Comparison of ENCODE assay signal across 8 cellular contexts in genomic region chrX:139932901-139933796, GRCh38. TPM values are rescaled to one million over a fixed set of nuclear protein-coding genes. Genes with fewer than 3 reads are reported as not detected.
DNase-seq lines count a peak whose midpoint lies in the region; ATAC-seq, FAIRE-seq and TF ChIP-seq lines count a peak whose summit lies in the region.

TSS of gene ATP11C (minus strand) at chrX:139933053. CDS start at chrX:139932042, 1,011 bp downstream.

- no peak for FAIRE-seq in H54 (lab: Jason Lieb, UNC)

- peak within 1 kb of the TSS; percentile 49 for H3K9ac ChIP-seq in rectal smooth muscle tissue (ENCODE audit: low read length)

- H3K9me3 ChIP-seq in right cardiac atrium (ENCODE audit: control insufficient read depth, low read length): no peaks in the 10 kb centered on the region
- no peaks in the 10 kb centered on the region for H3K9me3 ChIP-seq in vagina

- H3K36me3 ChIP-seq in rectal smooth muscle tissue (ENCODE audit: control insufficient read depth, insufficient read depth, low read length): no peaks in the 10 kb centered on the region
- no peaks in the 10 kb centered on the region for H3K36me3 ChIP-seq in vagina

- DNase-seq in GM04503 (ENCODE audit: low read depth) (peak; percentile 37), H54 (ENCODE audit: insufficient read length, low spot score) (peak; percentile 49), M059J (ENCODE audit: low read depth) (peak; percentile 92), T-helper 1 cell (peak; percentile 62 to 80 (median 74)), amygdala (lab: John Stamatoyannopoulos, UW) (peak; percentile 4 to 83 (median 62)), right cardiac atrium (peak; percentile 85 to 94 (median 92)), vagina (ENCODE audit: extremely low spot score in 2 of 2) (peak in 1 of 2 donors; percentile 92)

- ATAC-seq in right cardiac atrium: peak; percentile 98

- H3K4me1 ChIP-seq in right cardiac atrium (ENCODE audit: control insufficient read depth, insufficient read depth, low read length) (peaks cover 1% of the 10 kb centered on the region), rectal smooth muscle tissue (ENCODE audit: control insufficient read depth, insufficient read depth, low read length) (no peaks in the 10 kb centered on the region), vagina (peaks cover 4% of the 10 kb centered on the region)

- H3K27ac ChIP-seq in right cardiac atrium (ENCODE audit: low read length): peak within 1 kb of the TSS; percentile 93
- H3K27ac ChIP-seq in rectal smooth muscle tissue (ENCODE audit: low read depth, low read length): peak within 1 kb of the TSS; percentile 94
- H3K27ac ChIP-seq in vagina: peak within 1 kb of the TSS; percentile 94

- no peaks in the 10 kb centered on the region for H3K27me3 ChIP-seq in right cardiac atrium (ENCODE audit: control insufficient read depth, insufficient read depth)
- H3K27me3 ChIP-seq in rectal smooth muscle tissue (ENCODE audit: control insufficient read depth, insufficient read depth, low read length): no peaks in the 10 kb centered on the region
- no peaks in the 10 kb centered on the region for H3K27me3 ChIP-seq in vagina

- peak; percentile 78 for TF ChIP-seq POLR2A in H54 (IDR thresholded peaks at IDR 0.05; ENCODE audit: low read depth, low read length)
- TF ChIP-seq POLR2A in vagina (IDR thresholded peaks at IDR 0.05): peak in 1 of 2 donors; percentile 54

- H3K4me3 ChIP-seq in right cardiac atrium (ENCODE audit: low read length) (peak within 1 kb of the TSS; percentile 89), rectal smooth muscle tissue (ENCODE audit: low read length) (peak within 1 kb of the TSS; percentile 75), vagina (peak within 1 kb of the TSS; percentile 69 to 77)

- TF ChIP-seq CTCF in vagina (IDR thresholded peaks at IDR 0.05): no peak

- WGBS in right cardiac atrium: 2% methylated on average over 52 of the region's 52 CpGs

- intact Hi-C loops in right cardiac atrium (cut with DNase I): no loop called here
- intact Hi-C loops in vagina (cut with DNase I): loop anchor here (5.0 kb wide), 1 partner anchor 1526 kb away; no protein-coding TSS in a partner anchor

RNA-seq across cellular contexts. Expression of gene ATP11C, which starts in this region (rescaled TPM):
- total RNA-seq in M059J (2014; rRNA removed; shearing (Covaris generic)): 41.0 and 46.3 TPM in 2 replicates
- 1 to 10 TPM; 5.2 to 8.7 (median 5.6) TPM for total RNA-seq in right cardiac atrium
- polyA plus RNA-seq in right cardiac atrium: 2.7 TPM
- total RNA-seq in vagina: 24.1 TPM
